ENCODE assay signal across 1 cellular context in the genomic region with DNA sequence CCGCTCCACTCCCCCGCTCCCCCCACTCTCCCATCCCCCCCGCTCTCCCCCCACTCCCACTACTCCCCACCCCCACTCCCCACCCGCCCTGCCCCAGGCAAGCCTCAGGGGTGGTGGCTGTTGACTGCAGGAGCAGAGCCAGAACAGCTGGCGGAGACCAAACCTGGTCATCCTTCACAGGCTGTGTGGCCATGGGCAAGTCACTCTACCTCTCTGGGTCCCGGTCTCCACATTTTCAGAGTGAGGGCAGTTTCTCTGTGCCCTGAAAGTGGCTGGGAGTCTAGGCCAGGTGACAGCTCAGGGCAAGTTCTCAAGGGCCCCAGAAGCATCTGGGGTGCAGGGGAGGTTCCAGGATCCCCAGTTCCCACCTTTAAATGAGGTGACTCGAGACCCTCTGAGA.
TF ChIP-seq lines count a peak whose summit lies in the region.

No MANE protein-coding gene starts in this region.

TF ChIP-seq in SK-N-SH, 30 proteins besides CTCF, POLR2A, EP300 and RAD21 (continued from another document):
- TF ChIP-seq, protein P1, sequence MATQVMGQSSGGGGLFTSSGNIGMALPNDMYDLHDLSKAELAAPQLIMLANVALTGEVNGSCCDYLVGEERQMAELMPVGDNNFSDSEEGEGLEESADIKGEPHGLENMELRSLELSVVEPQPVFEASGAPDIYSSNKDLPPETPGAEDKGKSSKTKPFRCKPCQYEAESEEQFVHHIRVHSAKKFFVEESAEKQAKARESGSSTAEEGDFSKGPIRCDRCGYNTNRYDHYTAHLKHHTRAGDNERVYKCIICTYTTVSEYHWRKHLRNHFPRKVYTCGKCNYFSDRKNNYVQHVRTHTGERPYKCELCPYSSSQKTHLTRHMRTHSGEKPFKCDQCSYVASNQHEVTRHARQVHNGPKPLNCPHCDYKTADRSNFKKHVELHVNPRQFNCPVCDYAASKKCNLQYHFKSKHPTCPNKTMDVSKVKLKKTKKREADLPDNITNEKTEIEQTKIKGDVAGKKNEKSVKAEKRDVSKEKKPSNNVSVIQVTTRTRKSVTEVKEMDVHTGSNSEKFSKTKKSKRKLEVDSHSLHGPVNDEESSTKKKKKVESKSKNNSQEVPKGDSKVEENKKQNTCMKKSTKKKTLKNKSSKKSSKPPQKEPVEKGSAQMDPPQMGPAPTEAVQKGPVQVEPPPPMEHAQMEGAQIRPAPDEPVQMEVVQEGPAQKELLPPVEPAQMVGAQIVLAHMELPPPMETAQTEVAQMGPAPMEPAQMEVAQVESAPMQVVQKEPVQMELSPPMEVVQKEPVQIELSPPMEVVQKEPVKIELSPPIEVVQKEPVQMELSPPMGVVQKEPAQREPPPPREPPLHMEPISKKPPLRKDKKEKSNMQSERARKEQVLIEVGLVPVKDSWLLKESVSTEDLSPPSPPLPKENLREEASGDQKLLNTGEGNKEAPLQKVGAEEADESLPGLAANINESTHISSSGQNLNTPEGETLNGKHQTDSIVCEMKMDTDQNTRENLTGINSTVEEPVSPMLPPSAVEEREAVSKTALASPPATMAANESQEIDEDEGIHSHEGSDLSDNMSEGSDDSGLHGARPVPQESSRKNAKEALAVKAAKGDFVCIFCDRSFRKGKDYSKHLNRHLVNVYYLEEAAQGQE (IDR thresholded peaks at IDR 0.05; ENCODE audit: low read depth, low read length), result no peak
- TF ChIP-seq GABPA (IDR thresholded peaks at IDR 0.05; ENCODE audit: low read depth), result no peak
- TF ChIP-seq JUND (IDR thresholded peaks at IDR 0.05), result no peak
- TF ChIP-seq ELF1 (IDR thresholded peaks at IDR 0.05), result no peak
- TF ChIP-seq MXI1 (IDR thresholded peaks at IDR 0.05; ENCODE audit: low read depth, low read length), result no peak
- no peak for TF ChIP-seq FOSL2 (IDR thresholded peaks at IDR 0.05; ENCODE audit: borderline replicate concordance, low read depth)
- no peak for TF ChIP-seq CHD2 (IDR thresholded peaks at IDR 0.05; ENCODE audit: low read length, partially characterized antibody)
- TF ChIP-seq, protein P2, sequence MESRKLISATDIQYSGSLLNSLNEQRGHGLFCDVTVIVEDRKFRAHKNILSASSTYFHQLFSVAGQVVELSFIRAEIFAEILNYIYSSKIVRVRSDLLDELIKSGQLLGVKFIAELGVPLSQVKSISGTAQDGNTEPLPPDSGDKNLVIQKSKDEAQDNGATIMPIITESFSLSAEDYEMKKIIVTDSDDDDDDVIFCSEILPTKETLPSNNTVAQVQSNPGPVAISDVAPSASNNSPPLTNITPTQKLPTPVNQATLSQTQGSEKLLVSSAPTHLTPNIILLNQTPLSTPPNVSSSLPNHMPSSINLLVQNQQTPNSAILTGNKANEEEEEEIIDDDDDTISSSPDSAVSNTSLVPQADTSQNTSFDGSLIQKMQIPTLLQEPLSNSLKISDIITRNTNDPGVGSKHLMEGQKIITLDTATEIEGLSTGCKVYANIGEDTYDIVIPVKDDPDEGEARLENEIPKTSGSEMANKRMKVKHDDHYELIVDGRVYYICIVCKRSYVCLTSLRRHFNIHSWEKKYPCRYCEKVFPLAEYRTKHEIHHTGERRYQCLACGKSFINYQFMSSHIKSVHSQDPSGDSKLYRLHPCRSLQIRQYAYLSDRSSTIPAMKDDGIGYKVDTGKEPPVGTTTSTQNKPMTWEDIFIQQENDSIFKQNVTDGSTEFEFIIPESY (IDR thresholded peaks at IDR 0.05; ENCODE audit: borderline replicate concordance, low read depth), result no peak
- no peak for TF ChIP-seq RCOR1 (IDR thresholded peaks at IDR 0.05; ENCODE audit: low read length)
